ENCODE assay signal across 19 cellular contexts in the genomic region with DNA sequence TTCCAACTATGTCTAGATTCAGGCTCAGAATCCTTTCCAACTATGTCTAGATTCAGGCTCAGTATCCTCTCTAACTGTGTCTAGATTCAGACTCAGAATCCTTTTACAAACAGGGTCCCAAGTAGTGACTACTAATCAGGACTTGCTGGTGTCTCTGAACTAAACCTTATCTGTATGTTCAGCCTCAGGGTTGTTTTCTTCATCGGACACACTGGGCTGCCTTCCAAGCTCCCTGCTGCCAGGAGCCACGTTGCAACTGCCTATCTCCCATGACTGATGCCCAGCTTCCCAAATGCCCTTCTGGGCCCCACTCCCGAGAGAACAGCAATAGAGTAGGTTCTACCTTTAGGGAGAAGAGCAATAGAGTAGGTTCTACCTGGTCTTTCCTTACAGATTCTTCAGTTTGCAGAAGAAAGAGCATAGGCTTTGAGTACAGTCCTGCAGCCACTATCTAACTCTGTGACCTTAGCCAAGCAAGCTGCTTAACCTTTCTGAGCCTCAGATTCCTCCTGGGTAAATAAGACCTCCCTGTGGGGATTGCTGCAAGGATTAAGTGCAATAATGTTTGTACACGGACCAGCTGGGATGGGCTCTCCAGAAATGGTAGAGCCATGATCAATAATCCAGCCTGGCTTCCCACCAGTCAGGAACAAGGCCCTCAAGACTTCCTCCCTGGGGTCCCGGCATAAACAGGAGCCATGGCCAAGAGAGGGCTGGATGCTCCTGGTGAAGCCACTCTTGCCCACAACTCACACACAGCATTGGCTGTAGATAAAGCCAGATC.
DNase-seq lines count a peak whose midpoint lies in the region; ATAC-seq, FAIRE-seq and TF ChIP-seq lines count a peak whose summit lies in the region.
"Had no signal": no experiment of that assay in that cellular context is flagged by ENCODE, and none has a peak within 500 bp of the region (broad histone marks: within the 10 kb centered on the region; RNA-seq: fewer than 3 reads in every experiment).

No MANE protein-coding gene starts in this region.

- peaks cover 62% of the 10 kb centered on the region for H3K4me1 ChIP-seq in HepG2 (ENCODE audit: insufficient read depth, low read length)
- H3K4me1 ChIP-seq: esophagus muscularis mucosa had no signal

- no peaks in the 10 kb centered on the region for H3K9me3 ChIP-seq in HepG2 (ENCODE audit: low read length)
- H3K9me3 ChIP-seq: esophagus muscularis mucosa had no signal

- CTCF ChIA-PET in HepG2 (lab: Yijun Ruan, JAX; ENCODE audit: low intra/inter-chr PET ratio, low total read pairs) = no interaction called here

- ATAC-seq in HepG2 (peak; percentile 16), GM18861 (IDR thresholded peaks at IDR 0.05; ENCODE audit: unreplicated experiment) (no peak)
- ATAC-seq: activated CD4-positive, CD25-positive, alpha-beta regulatory T cell treated with anti-CD3 and anti-CD28 coated beads, Interleukin-2, amount 50 U/mL, for 24 hours; activated naive CD8-positive, alpha-beta T cell treated with anti-CD3 and anti-CD28 coated beads, Interleukin-2, amount 50 U/mL, for 24 hours; naive thymus-derived CD8-positive, alpha-beta T cell had no signal

- peak overlapping the region; percentile 38 for H3K27ac ChIP-seq in HepG2 (ENCODE audit: extremely low read length, insufficient read depth, low read length)
- H3K27ac ChIP-seq: esophagus muscularis mucosa had no signal

- H3K4me3 ChIP-seq in HepG2 (replicated peaks in 1 of 3; ENCODE audit: insufficient read depth in 1 of 3, low read depth in 2 of 3, low read length in 3 of 3) = peak overlapping the region in 1 of 3 experiments; percentile 37; a peak in 1 of 6 replicates
- H3K4me3 ChIP-seq: esophagus muscularis mucosa had no signal

- TF ChIP-seq POLR2A in HepG2 (IDR thresholded peaks at IDR 0.05; ENCODE audit: insufficient read depth in 1 of 2, low read depth in 2 of 2, low read length in 2 of 2) = no peak

- WGBS in HepG2 (ENCODE audit: low lambda C conversion rate) = 2% methylated on average over 5 of the region's 5 CpGs

- no peaks in the 10 kb centered on the region for H3K36me3 ChIP-seq in HepG2 (replicated peaks in 1 of 2; ENCODE audit: control insufficient read depth in 1 of 2, insufficient read depth in 2 of 2, low read length in 2 of 2)
- H3K36me3 ChIP-seq: esophagus muscularis mucosa had no signal

- peaks cover 0 to 10% of the 10 kb centered on the region in 2 experiments; a peak in 2 of 5 replicates for H3K27me3 ChIP-seq in HepG2 (ENCODE audit: control insufficient read depth in 1 of 2, insufficient read depth in 2 of 2, low read length in 2 of 2)

- DNase-seq in NCI-H524 (lab: John Stamatoyannopoulos, UW) (peak; percentile 17 to 37), NCI-H524 treated with DMSO at 0.1 percent for 48 hours (lab: John Stamatoyannopoulos, UW) (no peak), M059J (ENCODE audit: low read depth) (peak; percentile 26), astrocyte of the hippocampus (ENCODE audit: low read depth, low spot score) (peak; percentile 29), HepG2 (ENCODE audit: low spot score) (no peak), foreskin melanocyte (no peak), GM19240 (ENCODE audit: insufficient read length, low spot score) (no peak)
- DNase-seq: activated naive CD8-positive, alpha-beta T cell treated with anti-CD3 and anti-CD28 coated beads, Interleukin-2, amount 50 U/mL, for 24 hours; CD4-positive, alpha-beta T cell; central memory CD4-positive, alpha-beta T cell; GOT3; naive thymus-derived CD8-positive, alpha-beta T cell; SIG-M5; stimulated activated CD4-positive, alpha-beta T cell treated with anti-CD3 and anti-CD28 coated beads, Interleukin-2, amount 100 ng/mL, for 24 hours; T-helper 2 cell had no signal

- H3K4me2 ChIP-seq in HepG2 (ENCODE audit: low read depth, low read length) = peak overlapping the region; percentile 49

- H2AFZ ChIP-seq in HepG2 (ENCODE audit: low read length) = no peak overlapping the region

- TF ChIP-seq CTCF in HepG2 (CRISPR knock-in tag; IDR thresholded peaks at IDR 0.05) = no peak

- intact Hi-C loops in HepG2 (cut with micrococcal nuclease; ENCODE audit: unreplicated experiment) = loop anchor here (2.0 kb wide), 1 partner anchor 253 kb away; no protein-coding TSS in a partner anchor

- FAIRE-seq in HepG2 (lab: Jason Lieb, UNC) = no peak
- FAIRE-seq: urothelium cell line had no signal

- no peak overlapping the region for H3K9ac ChIP-seq in HepG2 (ENCODE audit: insufficient read depth, low read depth, low read length)

- TF ChIP-seq EP300 in HepG2 (IDR thresholded peaks at IDR 0.05; ENCODE audit: low read depth in 2 of 2, low read length in 2 of 2) (no peak), HepG2 (CRISPR knock-in tag; IDR thresholded peaks at IDR 0.05; ENCODE audit: borderline replicate concordance) (no peak)

- in situ Hi-C loops in HepG2 (cut with HindIII; ENCODE audit: extremely low pct_ligation_motif_present, low pct_unique_long_range_greater_than_20kb) = loop anchor here (10.0 kb wide), 1 partner anchor 605 kb away; no protein-coding TSS in a partner anchor

- TF ChIP-seq RAD21 in HepG2 (CRISPR knock-in tag; IDR thresholded peaks at IDR 0.05) = no peak

- H4K20me1 ChIP-seq in HepG2 (ENCODE audit: insufficient read depth, low read length) = no peaks in the 10 kb centered on the region

- no TSS peak for BruUV-seq in HepG2 (replicated peaks; lab: Mats Ljungman, UMichigan)

- H3K79me2 ChIP-seq in HepG2 (ENCODE audit: insufficient read depth, low read length) = no peaks in the 10 kb centered on the region

- POLR2A ChIA-PET in HepG2 (lab: Yijun Ruan, JAX) = no interaction called here

TF ChIP-seq in HepG2, 621 proteins besides CTCF, POLR2A, EP300 and RAD21:
- TF ChIP-seq, protein P1, sequence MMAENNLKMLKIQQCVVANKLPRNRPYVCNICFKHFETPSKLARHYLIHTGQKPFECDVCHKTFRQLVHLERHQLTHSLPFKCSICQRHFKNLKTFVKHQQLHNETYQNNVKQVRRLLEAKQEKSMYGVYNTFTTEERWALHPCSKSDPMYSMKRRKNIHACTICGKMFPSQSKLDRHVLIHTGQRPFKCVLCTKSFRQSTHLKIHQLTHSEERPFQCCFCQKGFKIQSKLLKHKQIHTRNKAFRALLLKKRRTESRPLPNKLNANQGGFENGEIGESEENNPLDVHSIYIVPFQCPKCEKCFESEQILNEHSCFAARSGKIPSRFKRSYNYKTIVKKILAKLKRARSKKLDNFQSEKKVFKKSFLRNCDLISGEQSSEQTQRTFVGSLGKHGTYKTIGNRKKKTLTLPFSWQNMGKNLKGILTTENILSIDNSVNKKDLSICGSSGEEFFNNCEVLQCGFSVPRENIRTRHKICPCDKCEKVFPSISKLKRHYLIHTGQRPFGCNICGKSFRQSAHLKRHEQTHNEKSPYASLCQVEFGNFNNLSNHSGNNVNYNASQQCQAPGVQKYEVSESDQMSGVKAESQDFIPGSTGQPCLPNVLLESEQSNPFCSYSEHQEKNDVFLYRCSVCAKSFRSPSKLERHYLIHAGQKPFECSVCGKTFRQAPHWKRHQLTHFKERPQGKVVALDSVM (CRISPR knock-in tag; IDR thresholded peaks at IDR 0.05) = no peak
- TF ChIP-seq ZNF772 (CRISPR knock-in tag; IDR thresholded peaks at IDR 0.05) (no peak), SOX5 (CRISPR knock-in tag; IDR thresholded peaks at IDR 0.05; ENCODE audit: borderline replicate concordance) (no peak), ZNF446 (CRISPR knock-in tag; IDR thresholded peaks at IDR 0.05) (0 out of 2 replicates have a peak, but pooled peaks have one; percentile 54), RXRA (CRISPR knock-in tag; IDR thresholded peaks at IDR 0.05) (no peak), ZNF3 (CRISPR knock-in tag; IDR thresholded peaks at IDR 0.05) (no peak), ZNF546 (CRISPR knock-in tag; conservative IDR thresholded peaks at IDR 0.05) (no peak), ZSCAN30 (CRISPR knock-in tag; IDR thresholded peaks at IDR 0.05) (no peak), MTF1 (CRISPR knock-in tag; IDR thresholded peaks at IDR 0.05) (no peak), ZSCAN9 (CRISPR knock-in tag; IDR thresholded peaks at IDR 0.05; ENCODE audit: borderline replicate concordance) (peak; percentile 14; the same call in 1 of the 2 replicates)
- TF ChIP-seq, protein P2, sequence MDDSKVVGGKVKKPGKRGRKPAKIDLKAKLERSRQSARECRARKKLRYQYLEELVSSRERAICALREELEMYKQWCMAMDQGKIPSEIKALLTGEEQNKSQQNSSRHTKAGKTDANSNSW (CRISPR knock-in tag; IDR thresholded peaks at IDR 0.05; ENCODE audit: borderline replicate concordance) = no peak
- TF ChIP-seq, protein P3, sequence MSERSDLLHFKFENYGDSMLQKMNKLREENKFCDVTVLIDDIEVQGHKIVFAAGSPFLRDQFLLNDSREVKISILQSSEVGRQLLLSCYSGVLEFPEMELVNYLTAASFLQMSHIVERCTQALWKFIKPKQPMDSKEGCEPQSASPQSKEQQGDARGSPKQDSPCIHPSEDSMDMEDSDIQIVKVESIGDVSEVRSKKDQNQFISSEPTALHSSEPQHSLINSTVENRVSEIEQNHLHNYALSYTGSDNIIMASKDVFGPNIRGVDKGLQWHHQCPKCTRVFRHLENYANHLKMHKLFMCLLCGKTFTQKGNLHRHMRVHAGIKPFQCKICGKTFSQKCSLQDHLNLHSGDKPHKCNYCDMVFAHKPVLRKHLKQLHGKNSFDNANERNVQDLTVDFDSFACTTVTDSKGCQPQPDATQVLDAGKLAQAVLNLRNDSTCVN (CRISPR knock-in tag; IDR thresholded peaks at IDR 0.05; ENCODE audit: borderline replicate concordance) = 0 out of 2 replicates have a peak, but pooled peaks have one; percentile 63
- TF ChIP-seq, protein P4, sequence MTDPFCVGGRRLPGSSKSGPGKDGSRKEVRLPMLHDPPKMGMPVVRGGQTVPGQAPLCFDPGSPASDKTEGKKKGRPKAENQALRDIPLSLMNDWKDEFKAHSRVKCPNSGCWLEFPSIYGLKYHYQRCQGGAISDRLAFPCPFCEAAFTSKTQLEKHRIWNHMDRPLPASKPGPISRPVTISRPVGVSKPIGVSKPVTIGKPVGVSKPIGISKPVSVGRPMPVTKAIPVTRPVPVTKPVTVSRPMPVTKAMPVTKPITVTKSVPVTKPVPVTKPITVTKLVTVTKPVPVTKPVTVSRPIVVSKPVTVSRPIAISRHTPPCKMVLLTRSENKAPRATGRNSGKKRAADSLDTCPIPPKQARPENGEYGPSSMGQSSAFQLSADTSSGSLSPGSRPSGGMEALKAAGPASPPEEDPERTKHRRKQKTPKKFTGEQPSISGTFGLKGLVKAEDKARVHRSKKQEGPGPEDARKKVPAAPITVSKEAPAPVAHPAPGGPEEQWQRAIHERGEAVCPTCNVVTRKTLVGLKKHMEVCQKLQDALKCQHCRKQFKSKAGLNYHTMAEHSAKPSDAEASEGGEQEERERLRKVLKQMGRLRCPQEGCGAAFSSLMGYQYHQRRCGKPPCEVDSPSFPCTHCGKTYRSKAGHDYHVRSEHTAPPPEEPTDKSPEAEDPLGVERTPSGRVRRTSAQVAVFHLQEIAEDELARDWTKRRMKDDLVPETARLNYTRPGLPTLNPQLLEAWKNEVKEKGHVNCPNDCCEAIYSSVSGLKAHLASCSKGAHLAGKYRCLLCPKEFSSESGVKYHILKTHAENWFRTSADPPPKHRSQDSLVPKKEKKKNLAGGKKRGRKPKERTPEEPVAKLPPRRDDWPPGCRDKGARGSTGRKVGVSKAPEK (CRISPR knock-in tag; IDR thresholded peaks at IDR 0.05; ENCODE audit: borderline replicate concordance) = no peak

Comparison
In these comparisons a context has a peak if more than half of its experiments do, and no peak if none do; other contexts are left out.
1. DNase-seq: peak in NCI-H524 (2 of 2), M059J (single experiment) and astrocyte of the hippocampus (single experiment); none in NCI-H524 treated with DMSO at 0.1 percent for 48 hours (single experiment), HepG2 (single experiment), foreskin melanocyte (single experiment) and GM19240 (single experiment).